ENCODE assay signal across 1 cellular context in the genomic region with DNA sequence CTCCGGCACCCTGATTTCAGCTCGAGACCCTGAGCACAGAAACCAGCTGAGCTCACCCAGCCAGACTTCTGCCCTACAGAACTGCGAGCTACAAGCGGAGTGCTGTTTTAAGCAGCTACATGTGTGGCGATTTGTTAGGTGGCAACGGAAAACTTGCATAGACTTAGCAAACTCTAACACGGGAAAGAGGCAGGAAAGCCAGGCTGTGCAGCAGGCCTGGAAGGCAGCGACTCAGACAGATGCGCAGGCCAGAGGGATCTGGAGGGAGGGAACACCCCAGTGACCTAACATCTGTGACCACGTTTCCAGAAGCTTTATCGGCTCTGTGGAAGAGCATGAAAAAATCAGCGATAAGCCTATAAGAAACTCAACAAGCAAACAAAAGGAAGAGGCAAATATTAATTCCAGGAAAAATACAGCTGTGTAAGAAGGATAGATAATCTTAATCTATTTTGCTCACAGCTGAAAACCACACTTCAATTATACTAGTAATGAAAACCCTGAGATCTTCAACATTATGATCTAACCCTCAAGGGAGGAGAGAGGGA.
TF ChIP-seq lines count a peak whose summit lies in the region.

No MANE protein-coding gene starts in this region.

TF ChIP-seq in IMR-90, 13 proteins besides CTCF, POLR2A, EP300 and RAD21:
- TF ChIP-seq SMC3 (IDR thresholded peaks at IDR 0.05; ENCODE audit: low read depth, low read length) (no peak), MAFK (IDR thresholded peaks at IDR 0.05; ENCODE audit: low read depth, low read length) (no peak), BHLHE40 (IDR thresholded peaks at IDR 0.05; ENCODE audit: low read depth, low read length) (no peak)
- TF ChIP-seq, protein P1, sequence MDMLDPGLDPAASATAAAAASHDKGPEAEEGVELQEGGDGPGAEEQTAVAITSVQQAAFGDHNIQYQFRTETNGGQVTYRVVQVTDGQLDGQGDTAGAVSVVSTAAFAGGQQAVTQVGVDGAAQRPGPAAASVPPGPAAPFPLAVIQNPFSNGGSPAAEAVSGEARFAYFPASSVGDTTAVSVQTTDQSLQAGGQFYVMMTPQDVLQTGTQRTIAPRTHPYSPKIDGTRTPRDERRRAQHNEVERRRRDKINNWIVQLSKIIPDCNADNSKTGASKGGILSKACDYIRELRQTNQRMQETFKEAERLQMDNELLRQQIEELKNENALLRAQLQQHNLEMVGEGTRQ (IDR thresholded peaks at IDR 0.05; ENCODE audit: low read depth, low read length) = no peak
- TF ChIP-seq, protein P2, sequence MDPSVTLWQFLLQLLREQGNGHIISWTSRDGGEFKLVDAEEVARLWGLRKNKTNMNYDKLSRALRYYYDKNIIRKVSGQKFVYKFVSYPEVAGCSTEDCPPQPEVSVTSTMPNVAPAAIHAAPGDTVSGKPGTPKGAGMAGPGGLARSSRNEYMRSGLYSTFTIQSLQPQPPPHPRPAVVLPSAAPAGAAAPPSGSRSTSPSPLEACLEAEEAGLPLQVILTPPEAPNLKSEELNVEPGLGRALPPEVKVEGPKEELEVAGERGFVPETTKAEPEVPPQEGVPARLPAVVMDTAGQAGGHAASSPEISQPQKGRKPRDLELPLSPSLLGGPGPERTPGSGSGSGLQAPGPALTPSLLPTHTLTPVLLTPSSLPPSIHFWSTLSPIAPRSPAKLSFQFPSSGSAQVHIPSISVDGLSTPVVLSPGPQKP (IDR thresholded peaks at IDR 0.05; ENCODE audit: borderline replicate concordance, low read depth, low read length) = no peak
